In genomic region chr15:100873029-100873677, GRCh38 we compare ENCODE assay signal across 8 cellular contexts. TPM values are rescaled to one million over a fixed set of nuclear protein-coding genes. Genes with fewer than 3 reads are reported as not detected.
DNase-seq lines count a peak whose midpoint lies in the region; ATAC-seq, FAIRE-seq and TF ChIP-seq lines count a peak whose summit lies in the region.

No MANE protein-coding gene starts in this region.

- no peak overlapping the region for H3K4me3 Mint-ChIP-seq in stimulated activated memory B cell treated with anti-CD40 and anti-IgM and Interleukin-4, amounts not matched to agents 10 μg/mL and 1 μg/mL and 100 μg/mL, for 72 hours

- peaks cover 0 to 7% of the 10 kb centered on the region in 2 donors for H3K9me3 ChIP-seq in neuronal stem cell (replicated peaks in 1 of 2; ENCODE audit: control insufficient read depth in 2 of 2, insufficient read depth in 1 of 2, low read depth in 1 of 2, low read length in 2 of 2)

- H2BK120ac ChIP-seq in neuronal stem cell (ENCODE audit: low read depth, low read length): no peak overlapping the region

- no peak overlapping the region for H3K23ac ChIP-seq in neuronal stem cell (ENCODE audit: low read depth, low read length, poor library complexity)

- H3K18ac ChIP-seq in neuronal stem cell (ENCODE audit: low read length): no peak overlapping the region

- H3K4me1 ChIP-seq in neuronal stem cell (ENCODE audit: control insufficient read depth in 2 of 2, insufficient read depth in 1 of 2, low read depth in 1 of 2, low read length in 2 of 2): peaks cover 0 to 7% of the 10 kb centered on the region in 2 donors

- H3K4me1 Mint-ChIP-seq in stimulated activated memory B cell treated with anti-CD40 and anti-IgM and Interleukin-4, amounts not matched to agents 10 μg/mL and 1 μg/mL and 100 μg/mL, for 72 hours: peaks cover 4% of the 10 kb centered on the region

- no peak overlapping the region for H4K91ac ChIP-seq in neuronal stem cell (ENCODE audit: low read depth, low read length, poor library complexity)

- H3K27ac Mint-ChIP-seq in stimulated activated memory B cell treated with anti-CD40 and anti-IgM and Interleukin-4, amounts not matched to agents 10 μg/mL and 1 μg/mL and 100 μg/mL, for 72 hours: no peak overlapping the region

- peak; percentile 64 for ATAC-seq in HG03439 (IDR thresholded peaks at IDR 0.05; ENCODE audit: unreplicated experiment)
- no peak for ATAC-seq in stimulated activated memory B cell treated with anti-CD40 and anti-IgM and Interleukin-4, amounts not matched to agents 10 μg/mL and 1 μg/mL and 100 μg/mL, for 72 hours

- H3K4ac ChIP-seq in neuronal stem cell (ENCODE audit: low read length): no peak overlapping the region

- no peak overlapping the region for H3K4me3 ChIP-seq in fibroblast of pulmonary artery (replicated peaks; ENCODE audit: low read depth, low read length)
- H3K4me3 ChIP-seq in neuronal stem cell (ENCODE audit: low read length in 2 of 2): no peak overlapping the region

- no peaks in the 10 kb centered on the region for H3K36me3 ChIP-seq in neuronal stem cell (replicated peaks in 1 of 2; ENCODE audit: control insufficient read depth in 2 of 2, insufficient read depth in 2 of 2, low read length in 2 of 2)

- no peak overlapping the region for H2BK12ac ChIP-seq in neuronal stem cell (ENCODE audit: low read length)

- peak; percentile 89 for FAIRE-seq in GM12891 (lab: Jason Lieb, UNC)

- H3K9ac ChIP-seq in neuronal stem cell (ENCODE audit: low read depth, low read length, poor library complexity): no peak overlapping the region

- TF ChIP-seq CTCF in fibroblast of pulmonary artery (IDR thresholded peaks at IDR 0.05; ENCODE audit: low read length, missing control alignments): peak; percentile 94

- H3K14ac ChIP-seq in neuronal stem cell (ENCODE audit: low read length): no peak overlapping the region

- peaks cover 0 to 27% (median 5%) of the 10 kb centered on the region in 3 experiments for H3K27me3 ChIP-seq in neuronal stem cell (ENCODE audit: control insufficient read depth in 3 of 3, insufficient read depth in 3 of 3, low read depth in 1 of 3, low read length in 3 of 3)

- no peaks in the 10 kb centered on the region for H3K79me1 ChIP-seq in neuronal stem cell (ENCODE audit: low read depth, low read length)

- no peak overlapping the region for H2AK5ac ChIP-seq in neuronal stem cell (ENCODE audit: low read depth, low read length)

- no peak overlapping the region for H3K27ac ChIP-seq in neuronal stem cell (replicated peaks; ENCODE audit: low read length)

- peaks cover 19% of the 10 kb centered on the region for H3K27me3 Mint-ChIP-seq in stimulated activated memory B cell treated with anti-CD40 and anti-IgM and Interleukin-4, amounts not matched to agents 10 μg/mL and 1 μg/mL and 100 μg/mL, for 72 hours

- no peak overlapping the region for H2BK15ac ChIP-seq in neuronal stem cell (ENCODE audit: low read length)

- no peak overlapping the region for H3K4me2 ChIP-seq in neuronal stem cell (ENCODE audit: insufficient read depth, low read length, poor library complexity, severe bottlenecking)

- no peaks in the 10 kb centered on the region for H3K36me3 Mint-ChIP-seq in stimulated activated memory B cell treated with anti-CD40 and anti-IgM and Interleukin-4, amounts not matched to agents 10 μg/mL and 1 μg/mL and 100 μg/mL, for 72 hours

- no peak overlapping the region for H4K8ac ChIP-seq in neuronal stem cell (ENCODE audit: low read depth, low read length)

- TF ChIP-seq POLR2A in GM12891 (IDR thresholded peaks at IDR 0.05; ENCODE audit: low read depth, low read length): no peak

- no peak overlapping the region for H2BK5ac ChIP-seq in neuronal stem cell (ENCODE audit: low read length)

- H2AFZ ChIP-seq in neuronal stem cell (ENCODE audit: low read length): no peak overlapping the region

- peaks cover 2% of the 10 kb centered on the region for H3K9me3 Mint-ChIP-seq in stimulated activated memory B cell treated with anti-CD40 and anti-IgM and Interleukin-4, amounts not matched to agents 10 μg/mL and 1 μg/mL and 100 μg/mL, for 72 hours

- WGBS in neuronal stem cell (ENCODE audit: extremely low coverage in 2 of 2, insufficient read length in 2 of 2, insufficient replicate concordance in 1 of 2), 2 donors: no CpG with 5 or more reads among the region's 2 CpGs

- DNase-seq in AG08396 (ENCODE audit: low spot score): peak; percentile 79
- peak; percentile 48 for DNase-seq in GM12891 (ENCODE audit: insufficient read length, low spot score)
- DNase-seq in NCI-H82 treated with DMSO at 0.1 percent for 48 hours (lab: John Stamatoyannopoulos, UW; ENCODE audit: unreplicated experiment): peak; percentile 57
- DNase-seq in activated CD8-positive, alpha-beta memory T cell treated with anti-CD3 and anti-CD28 coated beads, Interleukin-2, amount 50 U/mL, for 24 hours (ENCODE audit: extremely low read depth): peak; percentile 20
- DNase-seq in fibroblast of pulmonary artery (ENCODE audit: low read depth): peak; percentile 94
- peak; percentile 76 for DNase-seq in neuronal stem cell (ENCODE audit: low spot score)

TF ChIP-seq in GM12891, 5 proteins besides CTCF, POLR2A, EP300 and RAD21:
- TF ChIP-seq POU2F2 (IDR thresholded peaks at IDR 0.05; ENCODE audit: low read depth, low read length) (no peak), TAF1 (IDR thresholded peaks at IDR 0.05; ENCODE audit: low read depth, low read length) (no peak), POLR2AphosphoS5 (IDR thresholded peaks at IDR 0.05; ENCODE audit: low read depth, low read length) (no peak), SPI1 (IDR thresholded peaks at IDR 0.05; ENCODE audit: low read depth, low read length) (no peak), PAX5 (IDR thresholded peaks at IDR 0.05; ENCODE audit: insufficient read depth, low read length, severe bottlenecking) (no peak)

RNA-seq across cellular contexts. Expression of gene ALDH1A3, which starts 6.5 kb away (rescaled TPM):
- polyA plus RNA-seq in GM12891 (2012; ENCODE audit: low read depth, missing spikeins): 0.03 TPM
- 0.52 TPM for polyA plus RNA-seq in neuronal stem cell (2013, experiment 1 of 2)
- polyA plus RNA-seq in neuronal stem cell (2013, experiment 2 of 2): 0.64 TPM

RNA-seq across cellular contexts. Expression of gene LRRK1, which starts 46.0 kb away (rescaled TPM):
- polyA plus RNA-seq in GM12891 (2012; ENCODE audit: low read depth, missing spikeins): 16.3 TPM
- 0.13 TPM for polyA plus RNA-seq in neuronal stem cell (2013, experiment 1 of 2)
- 0.08 TPM for polyA plus RNA-seq in neuronal stem cell (2013, experiment 2 of 2)

Comparison
In these comparisons a context has a peak if more than half of its experiments do, and no peak if none do; other contexts are left out.
1. DNase-seq: peak in every context shown above with its lines; median percentile 94 in fibroblast of pulmonary artery; 79 in AG08396; 76 in neuronal stem cell; 57 in NCI-H82 treated with DMSO at 0.1 percent for 48 hours; 48 in GM12891; 20 in activated CD8-positive, alpha-beta memory T cell treated with anti-CD3 and anti-CD28 coated beads, Interleukin-2, amount 50 U/mL, for 24 hours.